In the genomic region with DNA sequence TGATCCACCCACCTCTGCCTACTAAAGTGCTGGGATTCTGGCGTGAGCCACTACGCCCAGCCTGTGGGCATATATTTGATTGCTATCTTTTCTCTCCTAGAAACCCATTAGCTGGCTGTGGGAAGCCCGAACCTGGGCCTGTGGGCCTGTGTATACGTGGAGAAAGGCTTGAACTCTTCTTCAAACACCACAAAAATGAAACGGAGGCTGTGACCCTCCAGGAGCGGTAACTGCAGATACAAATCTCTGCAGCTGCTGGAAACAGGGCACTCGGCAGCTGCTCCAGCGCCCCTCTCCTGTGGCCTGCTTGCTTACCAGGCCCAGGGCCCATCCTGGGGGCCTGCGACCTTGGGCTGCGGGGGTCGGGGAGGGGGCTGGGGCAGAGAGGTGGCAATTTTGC, we compare ENCODE assay signal across 19 cellular contexts. TPM values are rescaled to one million over a fixed set of nuclear protein-coding genes. Genes with fewer than 3 reads are reported as not detected.
DNase-seq lines count a peak whose midpoint lies in the region; ATAC-seq and TF ChIP-seq lines count a peak whose summit lies in the region.
"Had no signal": no experiment of that assay in that cellular context is flagged by ENCODE, and none has a peak within 500 bp of the region (broad histone marks: within the 10 kb centered on the region; RNA-seq: fewer than 3 reads in every experiment).

No MANE protein-coding gene starts in this region.

- no peaks in the 10 kb centered on the region for H3K9me3 ChIP-seq in esophagus muscularis mucosa
- no peaks in the 10 kb centered on the region for H3K9me3 ChIP-seq in parathyroid adenoma (ENCODE audit: control insufficient read depth, low read length)
- H3K9me3 ChIP-seq in vagina, result no peaks in the 10 kb centered on the region
- no peaks in the 10 kb centered on the region for H3K9me3 ChIP-seq in CD4-positive, alpha-beta T cell (ENCODE audit: control insufficient read depth, low read length)
- H3K9me3 ChIP-seq: colonic mucosa had no signal

- peaks cover 42 to 83% (median 78%) of the 10 kb centered on the region in 4 donors for H3K4me1 ChIP-seq in esophagus muscularis mucosa
- peaks cover 35% of the 10 kb centered on the region for H3K4me1 ChIP-seq in parathyroid adenoma
- peaks cover 55% of the 10 kb centered on the region for H3K4me1 ChIP-seq in vagina
- H3K4me1 ChIP-seq: colonic mucosa had no signal

- H3K4me3 ChIP-seq in esophagus muscularis mucosa (no peak overlapping the region), parathyroid adenoma (ENCODE audit: low read depth, low read length) (no peak overlapping the region), vagina (no peak overlapping the region)
- H3K4me3 ChIP-seq: colonic mucosa, lung had no signal

- TF ChIP-seq CTCF in esophagus muscularis mucosa (IDR thresholded peaks at IDR 0.05) (no peak), parathyroid adenoma (IDR thresholded peaks at IDR 0.05) (no peak), vagina (IDR thresholded peaks at IDR 0.05) (no peak)
- TF ChIP-seq CTCF in CD4-positive, alpha-beta T cell (IDR thresholded peaks at IDR 0.05), result no peak

- TF ChIP-seq POLR2A in esophagus muscularis mucosa (IDR thresholded peaks at IDR 0.05; ENCODE audit: low read depth), result no peak
- TF ChIP-seq POLR2A in vagina (IDR thresholded peaks at IDR 0.05), result no peak

- no peak overlapping the region for H3K9ac ChIP-seq in parathyroid adenoma

- peak overlapping the region; percentile 19 for H3K27ac Mint-ChIP-seq in activated CD4-positive, alpha-beta T cell treated with anti-CD3 and anti-CD28 coated beads, Interleukin-2, amount 10 ng/mL, durations not matched to agents 7 days and 5 days
- H3K27ac Mint-ChIP-seq in CD4-positive, alpha-beta T cell, result no peak overlapping the region
- H3K27ac Mint-ChIP-seq: activated T-helper 2 cell treated with anti-CD3 and anti-CD28 coated beads, Interferon-gamma antibody, Interleukin-2, Interleukin-4, amounts not matched to agents 10 μg/mL and 5 μg/mL and 100 μg/mL, durations not matched to agents 14 hours and 24 hours and 36 hours; T-cell had no signal

- peaks cover 12% of the 10 kb centered on the region for H3K4me1 Mint-ChIP-seq in activated CD4-positive, alpha-beta T cell treated with anti-CD3 and anti-CD28 coated beads, Interleukin-2, amount 10 ng/mL, durations not matched to agents 7 days and 5 days
- peaks cover 4% of the 10 kb centered on the region for H3K4me1 Mint-ChIP-seq in CD4-positive, alpha-beta T cell (ENCODE audit: low read depth)
- H3K4me1 Mint-ChIP-seq: CD8-positive, alpha-beta memory T cell; T-cell had no signal

- H3K79me2 ChIP-seq in parathyroid adenoma, result peaks cover 4% of the 10 kb centered on the region

- H3K4me3 Mint-ChIP-seq in activated CD4-positive, alpha-beta T cell treated with anti-CD3 and anti-CD28 coated beads, Interleukin-2, amount 10 ng/mL, durations not matched to agents 7 days and 5 days, result no peak overlapping the region
- no peak overlapping the region for H3K4me3 Mint-ChIP-seq in CD4-positive, alpha-beta T cell
- H3K4me3 Mint-ChIP-seq: CD8-positive, alpha-beta memory T cell; T-cell had no signal

- H2AFZ ChIP-seq in parathyroid adenoma, result peak overlapping the region; percentile 80

- no peak overlapping the region for H3K4me2 ChIP-seq in parathyroid adenoma (ENCODE audit: low read length)

- H3K36me3 ChIP-seq in esophagus muscularis mucosa (no peaks in the 10 kb centered on the region), parathyroid adenoma (ENCODE audit: control insufficient read depth, insufficient read depth, low read length) (no peaks in the 10 kb centered on the region), vagina (no peaks in the 10 kb centered on the region)
- H3K36me3 ChIP-seq: colonic mucosa, WERI-Rb-1 had no signal

- no peaks in the 10 kb centered on the region for H3K36me3 Mint-ChIP-seq in activated CD4-positive, alpha-beta T cell treated with anti-CD3 and anti-CD28 coated beads, Interleukin-2, amount 10 ng/mL, durations not matched to agents 7 days and 5 days (ENCODE audit: low read depth)
- peaks cover 7% of the 10 kb centered on the region for H3K36me3 Mint-ChIP-seq in CD4-positive, alpha-beta T cell (ENCODE audit: low read depth)

- no peak for ATAC-seq in CD4-positive, alpha-beta T cell (ENCODE audit: poor library complexity)
- ATAC-seq: sciatic nerve, T-cell had no signal

- CTCF ChIA-PET in activated CD4-positive, alpha-beta T cell treated with anti-CD3 and anti-CD28 coated beads, Interleukin-2, amount 10 ng/mL, durations not matched to agents 7 days and 5 days (lab: Charles Lee), result no interaction called here
- CTCF ChIA-PET in CD4-positive, alpha-beta T cell (lab: Charles Lee), result no interaction called here

- DNase-seq in activated CD4-positive, alpha-beta T cell treated with anti-CD3 and anti-CD28 coated beads, Interleukin-2, amount 10 ng/mL, durations not matched to agents 7 days and 5 days, result no peak
- no peak for DNase-seq in activated CD4-positive, alpha-beta T cell treated with anti-CD3 and anti-CD28 coated beads for 48 hours
- DNase-seq in esophagus muscularis mucosa (ENCODE audit: extremely low spot score), result no peak
- no peak for DNase-seq in vagina (ENCODE audit: extremely low spot score in 2 of 2)
- DNase-seq in putamen (ENCODE audit: low spot score), result no peak
- no peak for DNase-seq in activated gamma-delta T cell (lab: John Stamatoyannopoulos, UW)
- no peak for DNase-seq in CD4-positive, alpha-beta T cell
- DNase-seq: amniotic stem cell; CD8-positive, alpha-beta memory T cell; colonic mucosa; NCI-H187; NCI-H524; stimulated activated CD4-positive, alpha-beta T cell treated with anti-CD3 and anti-CD28 coated beads, Interleukin-4, amount 100 ng/mL, for 1 hour; T-cell; WERI-Rb-1 had no signal

- intact Hi-C loops in esophagus muscularis mucosa (cut with DNase I) (no loop called here), vagina (cut with DNase I) (no loop called here)
- intact Hi-C loops in CD4-positive, alpha-beta T cell (cut with DNase I, micrococcal nuclease), result no loop called here

- no peaks in the 10 kb centered on the region for H3K9me3 Mint-ChIP-seq in activated CD4-positive, alpha-beta T cell treated with anti-CD3 and anti-CD28 coated beads, Interleukin-2, amount 10 ng/mL, durations not matched to agents 7 days and 5 days
- no peaks in the 10 kb centered on the region for H3K9me3 Mint-ChIP-seq in CD4-positive, alpha-beta T cell
- H3K9me3 Mint-ChIP-seq: activated T-helper 2 cell treated with anti-CD3 and anti-CD28 coated beads, Interferon-gamma antibody, Interleukin-2, Interleukin-4, amounts not matched to agents 10 μg/mL and 5 μg/mL and 100 μg/mL, durations not matched to agents 14 hours and 24 hours and 36 hours; CD8-positive, alpha-beta memory T cell; T-cell had no signal

- H3K27me3 ChIP-seq in esophagus muscularis mucosa (no peaks in the 10 kb centered on the region), parathyroid adenoma (ENCODE audit: control insufficient read depth, insufficient read depth, low read length) (no peaks in the 10 kb centered on the region), vagina (no peaks in the 10 kb centered on the region)
- no peaks in the 10 kb centered on the region for H3K27me3 ChIP-seq in CD4-positive, alpha-beta T cell (ENCODE audit: control insufficient read depth, insufficient read depth, low read length)
- H3K27me3 ChIP-seq: colonic mucosa had no signal

- peak overlapping the region; percentile 88 to 90 (median 89) for H3K27ac ChIP-seq in esophagus muscularis mucosa (replicated peaks in 1 of 4)
- H3K27ac ChIP-seq in parathyroid adenoma, result peak overlapping the region; percentile 94
- H3K27ac ChIP-seq in vagina, result peak overlapping the region; percentile 85
- no peak overlapping the region for H3K27ac ChIP-seq in CD4-positive, alpha-beta T cell (ENCODE audit: low read depth, low read length)
- H3K27ac ChIP-seq: colonic mucosa had no signal

- WGBS in esophagus muscularis mucosa, result 82% methylated on average over 8 of the region's 11 CpGs

- no peak for TF ChIP-seq EP300 in esophagus muscularis mucosa (IDR thresholded peaks at IDR 0.05)

- H3K27me3 Mint-ChIP-seq in activated CD4-positive, alpha-beta T cell treated with anti-CD3 and anti-CD28 coated beads, Interleukin-2, amount 10 ng/mL, durations not matched to agents 7 days and 5 days, result no peaks in the 10 kb centered on the region
- H3K27me3 Mint-ChIP-seq in CD4-positive, alpha-beta T cell, result no peaks in the 10 kb centered on the region
- H3K27me3 Mint-ChIP-seq: CD8-positive, alpha-beta memory T cell; T-cell had no signal

- POLR2A ChIA-PET in activated CD4-positive, alpha-beta T cell treated with anti-CD3 and anti-CD28 coated beads, Interleukin-2, amount 10 ng/mL, durations not matched to agents 7 days and 5 days (lab: Charles Lee), result no interaction called here
- POLR2A ChIA-PET in CD4-positive, alpha-beta T cell (lab: Charles Lee), result no interaction called here

RNA-seq across cellular contexts. Expression of gene MTSS2, which starts 27.9 kb away (rescaled TPM):
- total RNA-seq in activated CD4-positive, alpha-beta T cell treated with anti-CD3 and anti-CD28 coated beads, Interleukin-2, amount 10 ng/mL, durations not matched to agents 7 days and 5 days, result 1 to 10 TPM; 7.1 to 9.2 TPM
- total RNA-seq in esophagus muscularis mucosa (100 to 1,000 TPM in 2 of 4 donors, 10 to 100 TPM in 2; 74.9 to 238 (median 130) TPM), vagina (102 TPM)
- 10 to 100 TPM; 15.4 to 16.4 TPM for total RNA-seq in CD4-positive, alpha-beta T cell
